Comparison of ENCODE assay signal across 8 cellular contexts in genomic region chr6:90217621-90218496, GRCh38.
DNase-seq lines count a peak whose midpoint lies in the region; ATAC-seq and TF ChIP-seq lines count a peak whose summit lies in the region.

No MANE protein-coding gene starts in this region.

- peak overlapping the region; percentile 46 for H3K4me2 ChIP-seq in GM23338

- 46 to 56% methylated on average over 4 to 12 of the region's 12 CpGs for WGBS in endodermal cell (ENCODE audit: insufficient coverage in 1 of 2, insufficient read length in 1 of 2), 2 experiments

- H3K27me3 Mint-ChIP-seq in GM23338 (ENCODE audit: insufficient read depth, low read depth, poor library complexity), result peaks cover 1% of the 10 kb centered on the region
- no peaks in the 10 kb centered on the region for H3K27me3 Mint-ChIP-seq in endodermal cell (ENCODE audit: insufficient read depth)
- H3K27me3 Mint-ChIP-seq in naive thymus-derived CD8-positive, alpha-beta T cell, result no peaks in the 10 kb centered on the region

- TF ChIP-seq CTCF in GM23338 (conservative IDR thresholded peaks at IDR 0.05; ENCODE audit: low read depth in 2 of 2), result no peak
- TF ChIP-seq CTCF in endodermal cell (conservative IDR thresholded peaks at IDR 0.05), result no peak

- H3K9me3 ChIP-seq in SJCRH30 (replicated peaks), result no peaks in the 10 kb centered on the region
- H3K9me3 ChIP-seq in endodermal cell (ENCODE audit: control insufficient read depth, low read length), result peaks cover 7% of the 10 kb centered on the region

- H3K4me3 ChIP-seq in GM23338 (no peak overlapping the region), SJCRH30 (peak overlapping the region; percentile 51), endodermal cell (ENCODE audit: low read length) (peak overlapping the region; percentile 63)

- DNase-seq in GM23338 (ENCODE audit: low spot score) (no peak), SJCRH30 (no peak), endodermal cell (peak; percentile 81), DMS 273 (lab: John Stamatoyannopoulos, UW; ENCODE audit: unreplicated experiment) (no peak), T1000 (lab: John Stamatoyannopoulos, UW) (no peak)
- peak; percentile 8 to 77 (median 58) for DNase-seq in naive thymus-derived CD8-positive, alpha-beta T cell

- H3K27ac Mint-ChIP-seq in GM23338 (no peak overlapping the region), endodermal cell (no peak overlapping the region)
- H3K27ac Mint-ChIP-seq in naive thymus-derived CD8-positive, alpha-beta T cell, result no peak overlapping the region

- H3K4me3 Mint-ChIP-seq in GM23338, result no peak overlapping the region
- no peak overlapping the region for H3K4me3 Mint-ChIP-seq in endodermal cell
- no peak overlapping the region for H3K4me3 Mint-ChIP-seq in naive thymus-derived CD8-positive, alpha-beta T cell

- peak overlapping the region; percentile 80 for H3K9ac ChIP-seq in endodermal cell (ENCODE audit: extremely low read depth, low read length, poor library complexity, severe bottlenecking)

- peaks cover 51% of the 10 kb centered on the region for H3K4me1 ChIP-seq in GM23338 (ENCODE audit: insufficient read depth)
- H3K4me1 ChIP-seq in SJCRH30, result peaks cover 39% of the 10 kb centered on the region
- H3K4me1 ChIP-seq in endodermal cell (ENCODE audit: control insufficient read depth, insufficient read depth, low read length), result peaks cover 49% of the 10 kb centered on the region

- no peaks in the 10 kb centered on the region for H3K9me2 ChIP-seq in GM23338 (ENCODE audit: insufficient read depth)

- H3K36me3 ChIP-seq in GM23338 (ENCODE audit: insufficient read depth) (no peaks in the 10 kb centered on the region), SJCRH30 (no peaks in the 10 kb centered on the region), endodermal cell (ENCODE audit: control insufficient read depth, insufficient read depth, low read length) (no peaks in the 10 kb centered on the region)

- H3K27me3 ChIP-seq in GM23338 (ENCODE audit: insufficient read depth), result no peaks in the 10 kb centered on the region
- H3K27me3 ChIP-seq in SJCRH30, result no peaks in the 10 kb centered on the region
- H3K27me3 ChIP-seq in endodermal cell (ENCODE audit: control insufficient read depth, insufficient read depth, low read length, poor library complexity, severe bottlenecking), result no peaks in the 10 kb centered on the region

- H3K9me3 Mint-ChIP-seq in GM23338 (peaks cover 8% of the 10 kb centered on the region), endodermal cell (peaks cover 4% of the 10 kb centered on the region)
- peaks cover 4 to 9% (median 5%) of the 10 kb centered on the region in 9 donors for H3K9me3 Mint-ChIP-seq in naive thymus-derived CD8-positive, alpha-beta T cell

- no peak overlapping the region; the same call in 1 of the 2 replicates for H2AFZ ChIP-seq in GM23338

- no peaks in the 10 kb centered on the region for H3F3A ChIP-seq in GM23338 (replicated peaks; ENCODE audit: low read depth)

- H3K4me1 Mint-ChIP-seq in GM23338 (peaks cover 3% of the 10 kb centered on the region; the same call in 2 of the 3 replicates), endodermal cell (peaks cover 11% of the 10 kb centered on the region)
- peaks cover 19 to 35% (median 31%) of the 10 kb centered on the region in 4 donors for H3K4me1 Mint-ChIP-seq in naive thymus-derived CD8-positive, alpha-beta T cell

- POLR2A ChIA-PET in naive thymus-derived CD8-positive, alpha-beta T cell (lab: Charles Lee), result interaction anchor here (0.5 to 5.3 kb wide), 20 partner anchors 8 to 288 kb away, joined by 3 to 42 read pairs (median 6); partner anchors contain the start of gene BACH2

- H3K36me3 Mint-ChIP-seq in GM23338 (ENCODE audit: low read depth) (peaks cover 11% of the 10 kb centered on the region), endodermal cell (ENCODE audit: low read depth) (peaks cover 7% of the 10 kb centered on the region)
- peaks cover 5 to 13% (median 9%) of the 10 kb centered on the region in 3 donors for H3K36me3 Mint-ChIP-seq in naive thymus-derived CD8-positive, alpha-beta T cell

- H4K20me1 ChIP-seq in GM23338 (replicated peaks; ENCODE audit: insufficient read depth), result no peaks in the 10 kb centered on the region

- ATAC-seq in GM23338 (peak; percentile 88), HG03521 (IDR thresholded peaks at IDR 0.05; ENCODE audit: unreplicated experiment) (no peak), HG03175 (IDR thresholded peaks at IDR 0.05; ENCODE audit: unreplicated experiment) (no peak)
- peak; percentile 49 to 54 for ATAC-seq in naive thymus-derived CD8-positive, alpha-beta T cell

- H3K27ac ChIP-seq in GM23338 (ENCODE audit: low read depth), result peak overlapping the region; percentile 96
- H3K27ac ChIP-seq in SJCRH30, result peak overlapping the region; percentile 93
- H3K27ac ChIP-seq in endodermal cell (ENCODE audit: low read depth, low read length), result peak overlapping the region; percentile 99

- no peaks in the 10 kb centered on the region for H3K79me2 ChIP-seq in GM23338 (replicated peaks; ENCODE audit: insufficient read depth)

TF ChIP-seq in GM23338, 12 proteins besides CTCF, POLR2A, EP300 and RAD21 (continues in another document):
- TF ChIP-seq, protein P1, sequence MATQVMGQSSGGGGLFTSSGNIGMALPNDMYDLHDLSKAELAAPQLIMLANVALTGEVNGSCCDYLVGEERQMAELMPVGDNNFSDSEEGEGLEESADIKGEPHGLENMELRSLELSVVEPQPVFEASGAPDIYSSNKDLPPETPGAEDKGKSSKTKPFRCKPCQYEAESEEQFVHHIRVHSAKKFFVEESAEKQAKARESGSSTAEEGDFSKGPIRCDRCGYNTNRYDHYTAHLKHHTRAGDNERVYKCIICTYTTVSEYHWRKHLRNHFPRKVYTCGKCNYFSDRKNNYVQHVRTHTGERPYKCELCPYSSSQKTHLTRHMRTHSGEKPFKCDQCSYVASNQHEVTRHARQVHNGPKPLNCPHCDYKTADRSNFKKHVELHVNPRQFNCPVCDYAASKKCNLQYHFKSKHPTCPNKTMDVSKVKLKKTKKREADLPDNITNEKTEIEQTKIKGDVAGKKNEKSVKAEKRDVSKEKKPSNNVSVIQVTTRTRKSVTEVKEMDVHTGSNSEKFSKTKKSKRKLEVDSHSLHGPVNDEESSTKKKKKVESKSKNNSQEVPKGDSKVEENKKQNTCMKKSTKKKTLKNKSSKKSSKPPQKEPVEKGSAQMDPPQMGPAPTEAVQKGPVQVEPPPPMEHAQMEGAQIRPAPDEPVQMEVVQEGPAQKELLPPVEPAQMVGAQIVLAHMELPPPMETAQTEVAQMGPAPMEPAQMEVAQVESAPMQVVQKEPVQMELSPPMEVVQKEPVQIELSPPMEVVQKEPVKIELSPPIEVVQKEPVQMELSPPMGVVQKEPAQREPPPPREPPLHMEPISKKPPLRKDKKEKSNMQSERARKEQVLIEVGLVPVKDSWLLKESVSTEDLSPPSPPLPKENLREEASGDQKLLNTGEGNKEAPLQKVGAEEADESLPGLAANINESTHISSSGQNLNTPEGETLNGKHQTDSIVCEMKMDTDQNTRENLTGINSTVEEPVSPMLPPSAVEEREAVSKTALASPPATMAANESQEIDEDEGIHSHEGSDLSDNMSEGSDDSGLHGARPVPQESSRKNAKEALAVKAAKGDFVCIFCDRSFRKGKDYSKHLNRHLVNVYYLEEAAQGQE (IDR thresholded peaks at IDR 0.05; ENCODE audit: unreplicated experiment), result no peak
- TF ChIP-seq NANOG (IDR thresholded peaks at IDR 0.05; ENCODE audit: borderline replicate concordance) (no peak), CREB1 (CRISPR knock-in tag; IDR thresholded peaks at IDR 0.05; ENCODE audit: low read depth) (no peak), POLR2AphosphoS5 (IDR thresholded peaks at IDR 0.05; ENCODE audit: low read depth) (no peak), JUNB (IDR thresholded peaks at IDR 0.05; ENCODE audit: unreplicated experiment) (no peak)

Comparison
In these comparisons a context has a peak if more than half of its experiments do, and no peak if none do; other contexts are left out.
1. ATAC-seq: peak in GM23338 (single experiment) and naive thymus-derived CD8-positive, alpha-beta T cell (2 of 2); none in HG03521 (single experiment) and HG03175 (single experiment).
2. DNase-seq: peak in endodermal cell (single experiment) and naive thymus-derived CD8-positive, alpha-beta T cell (10 of 10); none in GM23338 (single experiment), SJCRH30 (0 of 2), DMS 273 (single experiment) and T1000 (single experiment).
3. Peak in every context shown above with its lines, with median percentiles within 50 percentile points of each other: H3K27ac ChIP-seq.